11 cellular contexts compared by ENCODE assay signal in the genomic region with DNA sequence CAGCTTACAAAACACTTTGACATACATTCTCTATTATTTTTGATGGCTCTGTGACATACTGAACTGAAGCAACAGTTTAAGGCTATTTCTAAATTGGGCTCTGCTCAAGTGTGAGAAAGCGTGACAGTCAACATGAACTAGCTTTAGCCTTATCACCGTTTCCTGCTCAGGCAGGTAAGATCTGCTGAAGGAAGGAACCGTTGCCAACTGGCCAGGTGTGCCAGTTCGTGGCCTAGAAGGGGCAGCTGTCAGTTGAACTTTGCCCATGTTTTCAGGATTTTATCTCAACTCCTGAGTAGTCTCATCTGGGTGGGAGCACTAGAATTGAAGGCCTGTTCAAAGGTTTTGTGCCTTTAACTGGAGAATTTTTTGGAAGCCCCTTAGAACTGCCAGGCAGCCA.
A peak's percentile ranks its signal among the peaks of the same experiment; 100 is the strongest.
DNase-seq lines count a peak whose midpoint lies in the region; ATAC-seq and TF ChIP-seq lines count a peak whose summit lies in the region.
"Had no signal": no experiment of that assay in that cellular context is flagged by ENCODE, and none has a peak within 500 bp of the region (broad histone marks: within the 10 kb centered on the region; RNA-seq: fewer than 3 reads in every experiment).

No MANE protein-coding gene starts in this region.

- no peaks in the 10 kb centered on the region for H3K27me3 Mint-ChIP-seq in activated CD4-positive, alpha-beta memory T cell treated with anti-CD3 and anti-CD28 coated beads for 36 hours
- no peaks in the 10 kb centered on the region for H3K27me3 Mint-ChIP-seq in activated CD4-positive, alpha-beta memory T cell treated with anti-CD3 and anti-CD28 coated beads, Interleukin-2, amount 10 ng/mL, durations not matched to agents 7 days and 5 days

- CTCF ChIA-PET in activated CD4-positive, alpha-beta memory T cell treated with anti-CD3 and anti-CD28 coated beads for 36 hours (lab: Charles Lee), result interaction anchor here (0.7 to 3.9 kb wide), 2 partner anchors 21 to 304 kb away, joined by 3 to 12 read pairs; no protein-coding TSS in a partner anchor
- CTCF ChIA-PET in activated CD4-positive, alpha-beta memory T cell treated with anti-CD3 and anti-CD28 coated beads, Interleukin-2, amount 10 ng/mL, durations not matched to agents 7 days and 5 days (lab: Charles Lee), result no interaction called here

- POLR2A ChIA-PET in activated CD4-positive, alpha-beta memory T cell treated with anti-CD3 and anti-CD28 coated beads for 36 hours (lab: Charles Lee), result interaction anchor here (0.7 kb wide), 1 partner anchor 304 kb away, joined by 3 read pairs; no protein-coding TSS in a partner anchor
- POLR2A ChIA-PET in activated CD4-positive, alpha-beta memory T cell treated with anti-CD3 and anti-CD28 coated beads, Interleukin-2, amount 10 ng/mL, durations not matched to agents 7 days and 5 days (lab: Charles Lee), result no interaction called here

- H3K4me1 Mint-ChIP-seq in activated CD4-positive, alpha-beta memory T cell treated with anti-CD3 and anti-CD28 coated beads for 36 hours (ENCODE audit: low read depth), result peaks cover 86% of the 10 kb centered on the region
- H3K4me1 Mint-ChIP-seq in activated CD4-positive, alpha-beta memory T cell treated with anti-CD3 and anti-CD28 coated beads, Interleukin-2, amount 10 ng/mL, durations not matched to agents 7 days and 5 days, result peaks cover 67% of the 10 kb centered on the region

- DNase-seq in activated CD4-positive, alpha-beta memory T cell treated with anti-CD3 and anti-CD28 coated beads for 36 hours, result no peak
- no peak for DNase-seq in activated CD4-positive, alpha-beta memory T cell treated with anti-CD3 and anti-CD28 coated beads, Interleukin-2, amount 10 ng/mL, durations not matched to agents 7 days and 5 days
- DNase-seq in NCI-H510A treated with DMSO at 0.1 percent for 48 hours (lab: John Stamatoyannopoulos, UW) (peak; percentile 87), esophagus squamous epithelium (lab: John Stamatoyannopoulos, UW) (no peak), thyroid gland (peak; percentile 76 to 85), NCI-H2227 treated with DMSO at 0.1 percent for 48 hours (lab: John Stamatoyannopoulos, UW) (no peak), NCI-H446 treated with DMSO at 0.1 percent for 48 hours (lab: John Stamatoyannopoulos, UW) (no peak)
- DNase-seq: activated CD4-positive, alpha-beta T cell treated with anti-CD3 and anti-CD28 coated beads for 48 hours; central memory CD4-positive, alpha-beta T cell; NCI-H524 treated with DMSO at 0.1 percent for 48 hours had no signal

- no peaks in the 10 kb centered on the region for H3K36me3 ChIP-seq in esophagus squamous epithelium
- no peaks in the 10 kb centered on the region for H3K36me3 ChIP-seq in thyroid gland

- H3K36me3 Mint-ChIP-seq in activated CD4-positive, alpha-beta memory T cell treated with anti-CD3 and anti-CD28 coated beads for 36 hours, result peaks cover 17% of the 10 kb centered on the region
- peaks cover 32% of the 10 kb centered on the region for H3K36me3 Mint-ChIP-seq in activated CD4-positive, alpha-beta memory T cell treated with anti-CD3 and anti-CD28 coated beads, Interleukin-2, amount 10 ng/mL, durations not matched to agents 7 days and 5 days (ENCODE audit: low read depth)

- intact Hi-C loops in activated CD4-positive, alpha-beta memory T cell treated with anti-CD3 and anti-CD28 coated beads for 36 hours (cut with micrococcal nuclease), result no loop called here
- intact Hi-C loops in esophagus squamous epithelium (cut with DNase I), result no loop called here
- intact Hi-C loops in thyroid gland (cut with DNase I), result no loop called here

- no peaks in the 10 kb centered on the region for H3K9me3 ChIP-seq in esophagus squamous epithelium
- no peaks in the 10 kb centered on the region for H3K9me3 ChIP-seq in thyroid gland

- H3K4me3 ChIP-seq in esophagus squamous epithelium (no peak overlapping the region), thyroid gland (replicated peaks in 1 of 3) (no peak overlapping the region)

- no peak for ATAC-seq in HG02678 (IDR thresholded peaks at IDR 0.05; ENCODE audit: unreplicated experiment)

- no peak overlapping the region for H3K4me3 Mint-ChIP-seq in activated CD4-positive, alpha-beta memory T cell treated with anti-CD3 and anti-CD28 coated beads for 36 hours
- no peak overlapping the region for H3K4me3 Mint-ChIP-seq in activated CD4-positive, alpha-beta memory T cell treated with anti-CD3 and anti-CD28 coated beads, Interleukin-2, amount 10 ng/mL, durations not matched to agents 7 days and 5 days

- H3K27ac ChIP-seq in esophagus squamous epithelium, result peak overlapping the region; percentile 79 to 86 (median 81)
- H3K27ac ChIP-seq in thyroid gland, result peak overlapping the region; percentile 78 to 91 (median 81)

- no peak for TF ChIP-seq POLR2A in esophagus squamous epithelium (IDR thresholded peaks at IDR 0.05)
- TF ChIP-seq POLR2A in thyroid gland (IDR thresholded peaks at IDR 0.05), result no peak

- H3K27ac Mint-ChIP-seq in activated CD4-positive, alpha-beta memory T cell treated with anti-CD3 and anti-CD28 coated beads for 36 hours, result peak overlapping the region; percentile 34
- H3K27ac Mint-ChIP-seq in activated CD4-positive, alpha-beta memory T cell treated with anti-CD3 and anti-CD28 coated beads, Interleukin-2, amount 10 ng/mL, durations not matched to agents 7 days and 5 days, result no peak overlapping the region

- peaks cover 34 to 89% (median 76%) of the 10 kb centered on the region in 3 donors for H3K4me1 ChIP-seq in esophagus squamous epithelium
- peaks cover 61 to 74% of the 10 kb centered on the region in 2 donors for H3K4me1 ChIP-seq in thyroid gland

- 28 to 42% methylated on average over 4 of the region's 4 CpGs for WGBS in esophagus squamous epithelium, 2 donors
- 33 to 36% methylated on average over 4 of the region's 4 CpGs for WGBS in thyroid gland, 2 donors

- no peaks in the 10 kb centered on the region for H3K27me3 ChIP-seq in esophagus squamous epithelium
- H3K27me3 ChIP-seq in thyroid gland, result no peaks in the 10 kb centered on the region

- H3K9me3 Mint-ChIP-seq in activated CD4-positive, alpha-beta memory T cell treated with anti-CD3 and anti-CD28 coated beads for 36 hours, result no peaks in the 10 kb centered on the region
- H3K9me3 Mint-ChIP-seq in activated CD4-positive, alpha-beta memory T cell treated with anti-CD3 and anti-CD28 coated beads, Interleukin-2, amount 10 ng/mL, durations not matched to agents 7 days and 5 days, result no peaks in the 10 kb centered on the region

- no peak for TF ChIP-seq CTCF in esophagus squamous epithelium (IDR thresholded peaks at IDR 0.05)
- peak in 1 of 6 experiments; percentile 4 for TF ChIP-seq CTCF in thyroid gland (IDR thresholded peaks at IDR 0.05)

Comparison
In these comparisons a context has a peak if more than half of its experiments do, and no peak if none do; other contexts are left out.
1. DNase-seq: peak in NCI-H510A treated with DMSO at 0.1 percent for 48 hours (single experiment) and thyroid gland (2 of 2); none in activated CD4-positive, alpha-beta memory T cell treated with anti-CD3 and anti-CD28 coated beads for 36 hours (single experiment), activated CD4-positive, alpha-beta memory T cell treated with anti-CD3 and anti-CD28 coated beads, Interleukin-2, amount 10 ng/mL, durations not matched to agents 7 days and 5 days (single experiment), esophagus squamous epithelium (single experiment), NCI-H2227 treated with DMSO at 0.1 percent for 48 hours (single experiment) and NCI-H446 treated with DMSO at 0.1 percent for 48 hours (single experiment).